ENCODE assay signal across 8 cellular contexts in the genomic region with DNA sequence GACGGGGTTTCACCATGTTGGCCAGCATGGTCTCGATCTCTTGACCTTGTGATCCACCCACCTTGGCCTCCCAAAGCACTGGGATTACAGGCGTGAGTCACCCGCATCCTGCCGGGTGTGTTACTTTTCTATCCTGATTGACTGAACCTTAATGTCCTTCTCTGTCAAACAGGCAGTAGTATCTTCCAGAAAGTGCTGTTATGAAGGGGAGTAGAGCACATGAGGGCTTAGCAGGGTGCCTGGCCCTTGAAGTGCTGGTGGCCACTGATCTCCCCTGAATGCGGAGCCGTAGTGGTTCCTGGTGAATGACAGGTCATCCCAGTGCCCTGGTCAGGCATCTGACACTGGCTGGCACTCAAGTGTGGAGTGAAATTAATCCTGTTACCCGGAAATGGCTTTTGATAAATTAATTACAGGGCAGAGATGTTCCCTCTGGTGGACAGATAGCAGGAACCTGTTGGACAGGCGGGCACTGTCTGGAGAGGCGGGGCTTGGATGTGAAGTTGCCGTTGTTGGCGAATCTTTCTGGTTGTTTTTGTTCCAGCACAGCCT. TPM values are rescaled to one million over a fixed set of nuclear protein-coding genes. Genes with fewer than 3 reads are reported as not detected.
A peak's percentile ranks its signal among the peaks of the same experiment; 100 is the strongest.
DNase-seq lines count a peak whose midpoint lies in the region; ATAC-seq and TF ChIP-seq lines count a peak whose summit lies in the region.

No MANE protein-coding gene starts in this region.

- intact Hi-C loops in A673 (cut with micrococcal nuclease; ENCODE audit: unreplicated experiment) (no loop called here), mammary epithelial cell (cut with micrococcal nuclease) (loop anchor here (1.0 to 5.0 kb wide), 3 partner anchors 26 to 72 kb away; no protein-coding TSS in a partner anchor)

- H3K36me3 ChIP-seq in A673 (ENCODE audit: insufficient read depth, low read length, poor library complexity, severe bottlenecking) (no peaks in the 10 kb centered on the region), HUES6 (ENCODE audit: control insufficient read depth, insufficient read depth, low read length) (peaks cover 31% of the 10 kb centered on the region), mammary epithelial cell (ENCODE audit: insufficient read depth, low read length) (peaks cover 3% of the 10 kb centered on the region)

- WGBS in mammary epithelial cell (ENCODE audit: low coverage, missing lambda C conversion rate): 11% methylated on average over 9 of the region's 12 CpGs

- POLR2A ChIA-PET in A673 (lab: Charles Lee; ENCODE audit: low non-redundant PET): no interaction called here

- H3K9ac ChIP-seq in HUES6 (ENCODE audit: low read length) (no peak overlapping the region), mammary epithelial cell (ENCODE audit: insufficient read depth, low read length) (no peak overlapping the region)

- no peak for DNase-seq in A673 (ENCODE audit: low spot score)
- peak; percentile 49 for DNase-seq in mammary epithelial cell
- peak; percentile 50 to 54 for DNase-seq in lung microvascular endothelial cell (ENCODE audit: low read depth in 2 of 2)
- no peak for DNase-seq in NCI-H526 treated with DMSO at 0.1 percent for 48 hours (lab: John Stamatoyannopoulos, UW)
- no peak for DNase-seq in SKM-1 treated with dmso at 0.1 percent for 144 hours (lab: John Stamatoyannopoulos, UW; ENCODE audit: unreplicated experiment)

- H3K27ac ChIP-seq in A673 (ENCODE audit: low read depth, low read length, poor library complexity, severe bottlenecking) (peak overlapping the region; percentile 38), HUES6 (ENCODE audit: low read depth, low read length) (peak overlapping the region; percentile 20; the same call in 1 of the 2 replicates), mammary epithelial cell (ENCODE audit: insufficient read depth, low read depth, low read length) (peak overlapping the region; percentile 57)

- peaks cover 98% of the 10 kb centered on the region for H3K79me2 ChIP-seq in mammary epithelial cell (ENCODE audit: insufficient read depth, low read length)

- ATAC-seq in HG03460 (IDR thresholded peaks at IDR 0.05; ENCODE audit: unreplicated experiment): no peak
- ATAC-seq in HG02678 (IDR thresholded peaks at IDR 0.05; ENCODE audit: unreplicated experiment): no peak

- no peak overlapping the region for H2AFZ ChIP-seq in mammary epithelial cell (ENCODE audit: low read depth, low read length)

- CTCF ChIA-PET in A673 (lab: Charles Lee): no interaction called here
- CTCF ChIA-PET in mammary epithelial cell (lab: Charles Lee; ENCODE audit: low non-redundant PET): no interaction called here

- no peak for TF ChIP-seq CTCF in A673 (conservative IDR thresholded peaks at IDR 0.05; ENCODE audit: low read depth, low read length)
- peak; percentile 23 to 52 for TF ChIP-seq CTCF in mammary epithelial cell (conservative IDR thresholded peaks at IDR 0.05 in 1 of 2, IDR thresholded peaks at IDR 0.05 in 1 of 2; ENCODE audit: extremely low read depth in 1 of 2, insufficient read depth in 1 of 2, low read depth in 1 of 2, low read length in 2 of 2)

- H3K9me3 ChIP-seq in A673 (ENCODE audit: low read depth, low read length, poor library complexity, severe bottlenecking) (no peaks in the 10 kb centered on the region), HUES6 (ENCODE audit: control insufficient read depth, insufficient read depth, low read depth, low read length) (no peaks in the 10 kb centered on the region), mammary epithelial cell (replicated peaks; ENCODE audit: insufficient read depth, low read length) (no peaks in the 10 kb centered on the region)

- in situ Hi-C loops in mammary epithelial cell (cut with MboI; ENCODE audit: low sequenced_read_pairs in 2 of 2): loop anchor here in 1 of 2 donors (25.0 kb wide), 1 partner anchor 315 kb away; the partner anchor contains the start of gene RAPGEF1

- dilution Hi-C loops in mammary epithelial cell (cut with HindIII; ENCODE audit: low sequenced_read_pairs): no loop called here

- H3K4me3 ChIP-seq in A673 (ENCODE audit: low read depth, low read length, poor library complexity, severe bottlenecking) (no peak overlapping the region), HUES6 (ENCODE audit: low read depth, low read length) (no peak overlapping the region), mammary epithelial cell (replicated peaks in 1 of 3; ENCODE audit: insufficient read depth in 1 of 3, low read depth in 2 of 3, low read length in 3 of 3) (peak overlapping the region in 2 of 3 experiments; percentile 3 to 8)

- BruUV-seq in A673 (replicated peaks; lab: Mats Ljungman, UMichigan): no TSS peak
- no TSS peak for BruUV-seq in mammary epithelial cell (replicated peaks; lab: Mats Ljungman, UMichigan)

- peak overlapping the region; percentile 52 for H3K4me2 ChIP-seq in mammary epithelial cell (ENCODE audit: insufficient read depth, low read depth, low read length)

- no peaks in the 10 kb centered on the region for H3K27me3 ChIP-seq in A673 (replicated peaks; ENCODE audit: insufficient read depth, low read depth, low read length, poor library complexity)
- no peaks in the 10 kb centered on the region for H3K27me3 ChIP-seq in HUES6 (ENCODE audit: control insufficient read depth, insufficient read depth, low read length)
- H3K27me3 ChIP-seq in mammary epithelial cell (ENCODE audit: insufficient read depth, low read length): no peaks in the 10 kb centered on the region

- H3K4me1 ChIP-seq in A673 (ENCODE audit: insufficient read depth, low read length, poor library complexity, severe bottlenecking) (peaks cover 26% of the 10 kb centered on the region), HUES6 (ENCODE audit: control insufficient read depth, insufficient read depth, low read length) (peaks cover 60% of the 10 kb centered on the region), mammary epithelial cell (ENCODE audit: insufficient read depth, low read length) (peaks cover 53% of the 10 kb centered on the region)

- peaks cover 18% of the 10 kb centered on the region for H4K20me1 ChIP-seq in mammary epithelial cell (ENCODE audit: insufficient read depth, low read length)

RNA-seq across cellular contexts. Expression of gene PRRC2B, which starts 28.4 kb away (rescaled TPM):
- total RNA-seq in A673 (2021) (317 and 318 TPM in 2 replicates), mammary epithelial cell (100 to 1,000 TPM in 1 of 2 donors, 10 to 100 TPM in 1; 84.0 to 170 TPM), lung microvascular endothelial cell (34.9 and 46.0 TPM in 2 replicates)
- 26.5 TPM for polyA plus RNA-seq in mammary epithelial cell
- polyA minus RNA-seq in mammary epithelial cell: 206 TPM

Comparison
In these comparisons a context has a peak if more than half of its experiments do, and no peak if none do; other contexts are left out.
1. DNase-seq: peak in mammary epithelial cell (single experiment) and lung microvascular endothelial cell (2 of 2); none in A673 (single experiment), NCI-H526 treated with DMSO at 0.1 percent for 48 hours (single experiment) and SKM-1 treated with dmso at 0.1 percent for 144 hours (single experiment).
2. H3K4me3 ChIP-seq: peak in mammary epithelial cell (2 of 3); none in A673 (single experiment) and HUES6 (single experiment).
3. Peak in every context shown above with its lines, with median percentiles within 50 percentile points of each other: H3K27ac ChIP-seq.